11 cellular contexts compared by ENCODE assay signal in the genomic region with DNA sequence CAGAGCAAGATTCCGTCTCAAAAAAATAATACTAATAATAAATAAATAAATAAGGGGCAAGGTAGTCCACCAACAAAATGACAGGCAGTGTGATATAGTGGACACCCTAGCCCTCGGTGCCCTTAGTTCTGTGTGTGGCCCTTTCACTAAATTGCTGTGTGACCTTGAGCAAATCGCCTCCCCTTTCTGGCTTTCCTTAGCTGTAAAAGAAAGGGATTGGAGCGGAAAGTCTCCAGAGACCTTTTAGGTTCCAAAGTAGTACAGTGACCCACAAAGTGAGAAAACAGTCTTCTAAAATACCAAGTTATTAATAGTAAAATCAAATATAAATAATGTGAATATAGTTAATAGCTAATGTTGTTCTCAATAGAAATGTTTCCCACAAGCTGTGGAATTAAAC. TPM values are rescaled to one million over a fixed set of nuclear protein-coding genes. Genes with fewer than 3 reads are reported as not detected.
DNase-seq lines count a peak whose midpoint lies in the region; ATAC-seq, FAIRE-seq and TF ChIP-seq lines count a peak whose summit lies in the region.
"Had no signal": no experiment of that assay in that cellular context is flagged by ENCODE, and none has a peak within 500 bp of the region (broad histone marks: within the 10 kb centered on the region; RNA-seq: fewer than 3 reads in every experiment).

No MANE protein-coding gene starts in this region.

- no peak for TF ChIP-seq CTCF in endothelial cell of umbilical vein (IDR thresholded peaks at IDR 0.05; ENCODE audit: extremely low read depth in 1 of 2, insufficient read depth in 1 of 2, low read depth in 1 of 2, low read length in 2 of 2)
- no peak for TF ChIP-seq CTCF in osteocyte (IDR thresholded peaks at IDR 0.05)

- no peaks in the 10 kb centered on the region for H3K27me3 ChIP-seq in ACC112 (ENCODE audit: insufficient read depth, low read length)
- no peaks in the 10 kb centered on the region for H3K27me3 ChIP-seq in SJCRH30
- no peaks in the 10 kb centered on the region for H3K27me3 ChIP-seq in endothelial cell of umbilical vein (ENCODE audit: control insufficient read depth in 2 of 2, insufficient read depth in 2 of 2, low read length in 2 of 2)

- peak overlapping the region; percentile 66 for H3K4me3 Mint-ChIP-seq in osteocyte (ENCODE audit: unreplicated experiment)

- peak overlapping the region; percentile 71 for H3K4me3 ChIP-seq in ACC112 (ENCODE audit: low read depth, low read length)
- H3K4me3 ChIP-seq in SJCRH30: no peak overlapping the region
- H3K4me3 ChIP-seq in endothelial cell of umbilical vein (replicated peaks in 1 of 3; ENCODE audit: insufficient read depth in 1 of 3, low read depth in 1 of 3, low read length in 3 of 3): peak overlapping the region in 1 of 3 experiments; percentile 39

- no peak overlapping the region for H2AFZ ChIP-seq in ACC112 (ENCODE audit: low read length, unreplicated experiment)
- H2AFZ ChIP-seq in endothelial cell of umbilical vein (ENCODE audit: low read depth, low read length): no peak overlapping the region

- FAIRE-seq in endothelial cell of umbilical vein (lab: Jason Lieb, UNC): peak; percentile 42

- no peaks in the 10 kb centered on the region for H3K9me3 ChIP-seq in SJCRH30 (replicated peaks)
- no peaks in the 10 kb centered on the region for H3K9me3 ChIP-seq in endothelial cell of umbilical vein (replicated peaks; ENCODE audit: control insufficient read depth, insufficient read depth, low read length)

- in situ Hi-C loops in ACHN (cut with HindIII; ENCODE audit: low pct_ligation_motif_present, low pct_unique_long_range_greater_than_20kb, low sequenced_read_pairs): no loop called here

- H3K9me1 ChIP-seq in endothelial cell of umbilical vein (replicated peaks; ENCODE audit: control insufficient read depth, extremely low read depth, insufficient read depth, low read length): no peaks in the 10 kb centered on the region

- no peak for TF ChIP-seq POLR2A in endothelial cell of umbilical vein (IDR thresholded peaks at IDR 0.05; ENCODE audit: low read depth, low read length)

- no peaks in the 10 kb centered on the region for H4K20me1 ChIP-seq in endothelial cell of umbilical vein (replicated peaks; ENCODE audit: control insufficient read depth, extremely low read depth, insufficient read depth, low read length)

- POLR2A ChIA-PET in endothelial cell of umbilical vein (lab: Charles Lee): no interaction called here

- peak overlapping the region; percentile 99 for H3K27ac ChIP-seq in ACC112 (ENCODE audit: low read depth, low read length)
- H3K27ac ChIP-seq in SJCRH30: peak overlapping the region; percentile 96
- H3K27ac ChIP-seq in endothelial cell of umbilical vein (ENCODE audit: insufficient read depth, low read depth, low read length): peak overlapping the region; percentile 97

- H3K9ac ChIP-seq in endothelial cell of umbilical vein (replicated peaks; ENCODE audit: extremely low read depth, insufficient read depth, low read length): peak overlapping the region; percentile 86

- H3K36me3 ChIP-seq in ACC112 (ENCODE audit: insufficient read depth, low read length) (peaks cover 9% of the 10 kb centered on the region; the same call in 1 of the 2 replicates), SJCRH30 (no peaks in the 10 kb centered on the region), endothelial cell of umbilical vein (ENCODE audit: control insufficient read depth in 2 of 2, extremely low read depth in 1 of 2, insufficient read depth in 2 of 2, low read length in 2 of 2) (peaks cover 0 to 4% of the 10 kb centered on the region in 2 experiments)

- H3K4me1 ChIP-seq in ACC112 (ENCODE audit: control insufficient read depth, insufficient read depth, low read length, unreplicated experiment) (peaks cover 77% of the 10 kb centered on the region), SJCRH30 (peaks cover 88% of the 10 kb centered on the region), endothelial cell of umbilical vein (ENCODE audit: control insufficient read depth, extremely low read depth, insufficient read depth, low read length) (peaks cover 84% of the 10 kb centered on the region)

- H3K27me3 Mint-ChIP-seq in osteocyte (ENCODE audit: unreplicated experiment): no peaks in the 10 kb centered on the region

- no peak for DNase-seq in SJCRH30
- no peak for DNase-seq in endothelial cell of umbilical vein (ENCODE audit: low read depth, low spot score)
- DNase-seq in osteocyte (ENCODE audit: extremely low spot score, unreplicated experiment): no peak
- no peak for DNase-seq in activated T-cell treated with anti-CD3 and anti-CD28 coated beads, Interleukin-2, amount 50 U/mL, for 1 hour
- no peak for DNase-seq in ACHN
- DNase-seq in NCI-H82 treated with DMSO at 0.1 percent for 48 hours (lab: John Stamatoyannopoulos, UW; ENCODE audit: unreplicated experiment): no peak
- DNase-seq: activated CD8-positive, alpha-beta memory T cell treated with anti-CD3 and anti-CD28 coated beads, Interleukin-2, amount 50 U/mL, for 48 hours; NCI-H1048; stimulated activated naive CD4-positive, alpha-beta T cell had no signal

- ATAC-seq in GM19467 (IDR thresholded peaks at IDR 0.05; ENCODE audit: unreplicated experiment): no peak

- no TSS peak for BruUV-seq in endothelial cell of umbilical vein (replicated peaks; lab: Mats Ljungman, UMichigan)

- peaks cover 93% of the 10 kb centered on the region for H3K4me1 Mint-ChIP-seq in osteocyte (ENCODE audit: unreplicated experiment)

- H3K79me2 ChIP-seq in ACC112 (ENCODE audit: control insufficient read depth, insufficient read depth, low read length, unreplicated experiment) (peaks cover 86% of the 10 kb centered on the region), endothelial cell of umbilical vein (ENCODE audit: control insufficient read depth, insufficient read depth, low read length) (peaks cover 87% of the 10 kb centered on the region)

- peak overlapping the region; percentile 99 for H3K27ac Mint-ChIP-seq in osteocyte (ENCODE audit: unreplicated experiment)

- peak overlapping the region; percentile 76 for H3K4me2 ChIP-seq in endothelial cell of umbilical vein (ENCODE audit: insufficient read depth, low read length)

- CTCF ChIA-PET in endothelial cell of umbilical vein (lab: Charles Lee): interaction anchor here (1.2 to 13.3 kb wide), 3 partner anchors 7 to 31 kb away, joined by 7 to 283 read pairs (median 51); no protein-coding TSS in a partner anchor

- H3K9me3 Mint-ChIP-seq in osteocyte (ENCODE audit: unreplicated experiment): no peaks in the 10 kb centered on the region

- intact Hi-C loops in endothelial cell of umbilical vein (cut with micrococcal nuclease): loop anchor here (2.0 to 5.0 kb wide), 2 partner anchors 25 to 380 kb away; a partner anchor contains a TSS

- peaks cover 12% of the 10 kb centered on the region for H3K36me3 Mint-ChIP-seq in osteocyte (ENCODE audit: unreplicated experiment)

- dilution Hi-C loops in endothelial cell of umbilical vein (cut with MboI; ENCODE audit: extremely low pct_ligation_motif_present, low sequenced_read_pairs): no loop called here

TF ChIP-seq in endothelial cell of umbilical vein, 7 proteins besides CTCF, POLR2A, EP300 and RAD21 (continues in another document):
- no peak for TF ChIP-seq GATA2 (IDR thresholded peaks at IDR 0.05; ENCODE audit: insufficient read depth, insufficient read length, low read depth, low read length)
- no peak for TF ChIP-seq FOS (IDR thresholded peaks at IDR 0.05; ENCODE audit: borderline replicate concordance, insufficient read depth, low read length)
- TF ChIP-seq POLR2AphosphoS5 (IDR thresholded peaks at IDR 0.05; ENCODE audit: insufficient read depth, low read depth, low read length): no peak
- TF ChIP-seq, protein P1, sequence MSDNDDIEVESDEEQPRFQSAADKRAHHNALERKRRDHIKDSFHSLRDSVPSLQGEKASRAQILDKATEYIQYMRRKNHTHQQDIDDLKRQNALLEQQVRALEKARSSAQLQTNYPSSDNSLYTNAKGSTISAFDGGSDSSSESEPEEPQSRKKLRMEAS (IDR thresholded peaks at IDR 0.05; ENCODE audit: insufficient read depth, insufficient read length): no peak
- no peak for TF ChIP-seq EZH2 (IDR thresholded peaks at IDR 0.05; ENCODE audit: borderline replicate concordance, low read depth, low read length, severe bottlenecking)
- TF ChIP-seq MYC (IDR thresholded peaks at IDR 0.05; ENCODE audit: low read depth, low read length): no peak

RNA-seq across cellular contexts. Expression of a gene that starts 7.6 kb away (rescaled TPM):
- 113 and 114 TPM in 2 replicates for total RNA-seq in SJCRH30 (2014; rRNA removed; shearing (Covaris generic))
- 715 and 742 TPM in 2 replicates for total RNA-seq in endothelial cell of umbilical vein
- 371 and 461 TPM in 2 replicates for polyA plus RNA-seq in endothelial cell of umbilical vein
- polyA plus RNA-seq in endothelial cell of umbilical vein (2011; cell fraction: cytosol; rRNA removed): 321 and 340 TPM in 2 replicates
- polyA plus RNA-seq in endothelial cell of umbilical vein (2011; cell fraction: nucleus; rRNA removed): 623 and 650 TPM in 2 replicates
- 280 and 286 TPM in 2 replicates for polyA plus RNA-seq in endothelial cell of umbilical vein (2012)
- polyA minus RNA-seq in endothelial cell of umbilical vein: 205 and 294 TPM in 2 replicates
- polyA minus RNA-seq in endothelial cell of umbilical vein (2011; cell fraction: cytosol; rRNA and poly(A)+ RNA removed): 389 TPM
- 132 and 240 TPM in 2 replicates for polyA minus RNA-seq in endothelial cell of umbilical vein (2011; cell fraction: nucleus; rRNA and poly(A)+ RNA removed)
- total RNA-seq in osteocyte: 733 and 792 TPM in 2 replicates

RNA-seq across cellular contexts. Expression of a gene that starts 31.3 kb away (rescaled TPM):
- 1.2 and 2.1 TPM in 2 replicates for total RNA-seq in SJCRH30 (2014; rRNA removed; shearing (Covaris generic))
- 1.5 and 1.6 TPM in 2 replicates for total RNA-seq in endothelial cell of umbilical vein
- polyA plus RNA-seq in endothelial cell of umbilical vein: 0.97 and 1.5 TPM in 2 replicates
- polyA plus RNA-seq in endothelial cell of umbilical vein (2011; cell fraction: cytosol; rRNA removed): 0.43 and 0.76 TPM in 2 replicates
- polyA plus RNA-seq in endothelial cell of umbilical vein (2011; cell fraction: nucleus; rRNA removed): 6.6 and 7.8 TPM in 2 replicates
- polyA plus RNA-seq in endothelial cell of umbilical vein (2012): 0.68 and 1.1 TPM in 2 replicates
- polyA minus RNA-seq in endothelial cell of umbilical vein: 1.1 TPM in 2 replicates
- 6.5 TPM for polyA minus RNA-seq in endothelial cell of umbilical vein (2011; cell fraction: cytosol; rRNA and poly(A)+ RNA removed)
- 1.3 and 1.7 TPM in 2 replicates for polyA minus RNA-seq in endothelial cell of umbilical vein (2011; cell fraction: nucleus; rRNA and poly(A)+ RNA removed)
- total RNA-seq in osteocyte: 1.6 and 1.8 TPM in 2 replicates

RNA-seq across cellular contexts. Expression of a gene that starts 39.8 kb away (rescaled TPM):
- total RNA-seq in SJCRH30 (2014; rRNA removed; shearing (Covaris generic)): 21.8 and 22.3 TPM in 2 replicates
- total RNA-seq in endothelial cell of umbilical vein (23.6 and 26.6 TPM in 2 replicates), osteocyte (19.8 and 20.7 TPM in 2 replicates)
- 20.2 and 22.0 TPM in 2 replicates for polyA plus RNA-seq in endothelial cell of umbilical vein
- 14.0 and 16.6 TPM in 2 replicates for polyA plus RNA-seq in endothelial cell of umbilical vein (2011; cell fraction: cytosol; rRNA removed)
- 17.9 and 22.9 TPM in 2 replicates for polyA plus RNA-seq in endothelial cell of umbilical vein (2011; cell fraction: nucleus; rRNA removed)
- 14.7 and 16.6 TPM in 2 replicates for polyA plus RNA-seq in endothelial cell of umbilical vein (2012)
- 26.8 and 30.9 TPM in 2 replicates for polyA minus RNA-seq in endothelial cell of umbilical vein
- polyA minus RNA-seq in endothelial cell of umbilical vein (2011; cell fraction: cytosol; rRNA and poly(A)+ RNA removed): 3.7 TPM
- polyA minus RNA-seq in endothelial cell of umbilical vein (2011; cell fraction: nucleus; rRNA and poly(A)+ RNA removed): 10.9 and 12.6 TPM in 2 replicates
